8 cellular contexts compared by ENCODE assay signal in the genomic region with DNA sequence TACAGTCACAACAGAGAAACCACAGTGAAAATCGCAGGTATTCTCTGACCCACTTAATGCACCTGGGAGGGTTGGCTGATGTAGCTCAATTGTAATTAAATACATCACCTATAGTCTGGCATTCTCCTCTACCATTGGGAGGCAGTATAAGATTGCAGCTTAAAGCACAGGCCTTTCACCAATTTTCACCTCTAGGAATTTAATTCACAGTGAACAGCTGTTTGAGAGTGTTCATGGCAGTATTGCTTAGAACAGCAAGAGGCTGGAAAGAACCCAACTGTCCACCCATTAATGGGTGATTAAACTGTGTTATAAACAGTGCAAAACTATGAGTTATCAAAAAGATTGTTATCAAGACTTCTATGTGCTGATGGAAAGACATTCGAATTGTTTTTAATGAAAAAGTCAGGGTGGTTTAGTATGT. TPM values are rescaled to one million over a fixed set of nuclear protein-coding genes. Genes with fewer than 3 reads are reported as not detected.
DNase-seq lines count a peak whose midpoint lies in the region; ATAC-seq and TF ChIP-seq lines count a peak whose summit lies in the region.

No MANE protein-coding gene starts in this region.

- no peak for DNase-seq in CD14-positive monocyte (ENCODE audit: low spot score)
- peak; percentile 30 for DNase-seq in GM19238 (ENCODE audit: insufficient read length, low spot score)
- peak; percentile 59 for DNase-seq in NCI-H2196 treated with DMSO at 0.1 percent for 48 hours (lab: John Stamatoyannopoulos, UW; ENCODE audit: unreplicated experiment)
- DNase-seq in glutamatergic neuron, result no peak
- DNase-seq in putamen (ENCODE audit: low spot score), result peak; percentile 53

- H3K4me1 Mint-ChIP-seq in CD14-positive monocyte (peaks cover 46% of the 10 kb centered on the region), glutamatergic neuron (ENCODE audit: low read depth, unreplicated experiment) (peaks cover 3% of the 10 kb centered on the region)
- H3K4me1 Mint-ChIP-seq in activated T-helper 17 cell treated with anti-CD3 and anti-CD28 coated beads, Interleukin-2, amount 50 U/mL, for 72 hours, result peaks cover 17% of the 10 kb centered on the region

- H3K27me3 Mint-ChIP-seq in CD14-positive monocyte (ENCODE audit: low read depth in 3 of 3), result no peaks in the 10 kb centered on the region
- no peaks in the 10 kb centered on the region for H3K27me3 Mint-ChIP-seq in activated T-helper 17 cell treated with anti-CD3 and anti-CD28 coated beads, Interleukin-2, amount 50 U/mL, for 72 hours
- no peaks in the 10 kb centered on the region for H3K27me3 Mint-ChIP-seq in glutamatergic neuron (ENCODE audit: unreplicated experiment)

- peak overlapping the region; percentile 82 to 94 (median 91) for H3K27ac Mint-ChIP-seq in CD14-positive monocyte
- peak overlapping the region; percentile 26 for H3K27ac Mint-ChIP-seq in activated T-helper 17 cell treated with anti-CD3 and anti-CD28 coated beads, Interleukin-2, amount 50 U/mL, for 72 hours
- H3K27ac Mint-ChIP-seq in glutamatergic neuron (ENCODE audit: unreplicated experiment), result peak overlapping the region; percentile 24

- peaks cover 29 to 39% of the 10 kb centered on the region in 2 donors for H3K36me3 Mint-ChIP-seq in CD14-positive monocyte
- H3K36me3 Mint-ChIP-seq in activated T-helper 17 cell treated with anti-CD3 and anti-CD28 coated beads, Interleukin-2, amount 50 U/mL, for 72 hours (ENCODE audit: low read depth), result peaks cover 74% of the 10 kb centered on the region
- no peaks in the 10 kb centered on the region for H3K36me3 Mint-ChIP-seq in glutamatergic neuron (ENCODE audit: unreplicated experiment)

- TF ChIP-seq CTCF in CD14-positive monocyte (IDR thresholded peaks at IDR 0.05) (peak; percentile 15), glutamatergic neuron (IDR thresholded peaks at IDR 0.05; ENCODE audit: partially characterized antibody, unreplicated experiment) (no peak)

- intact Hi-C loops in CD14-positive monocyte (cut with micrococcal nuclease), result loop anchor here (5.0 to 10.0 kb wide), 5 partner anchors 53 to 783 kb away; partner anchors contain the start of genes ACSS2 (in 1 of the 2), ITCH (in 1 of the 2), MMP24OS (in 1 of the 2) and TRPC4AP (in 1 of the 2)

- peak; percentile 15 for ATAC-seq in activated T-helper 17 cell treated with anti-CD3 and anti-CD28 coated beads, Interleukin-2, amount 50 U/mL, for 72 hours (replicated peaks)
- ATAC-seq in GM21529 (IDR thresholded peaks at IDR 0.05; ENCODE audit: unreplicated experiment) (no peak), HG03135 (IDR thresholded peaks at IDR 0.05; ENCODE audit: unreplicated experiment) (no peak)

- H3K9me3 Mint-ChIP-seq in CD14-positive monocyte, result no peaks in the 10 kb centered on the region
- no peaks in the 10 kb centered on the region for H3K9me3 Mint-ChIP-seq in activated T-helper 17 cell treated with anti-CD3 and anti-CD28 coated beads, Interleukin-2, amount 50 U/mL, for 72 hours
- H3K9me3 Mint-ChIP-seq in glutamatergic neuron (ENCODE audit: unreplicated experiment), result no peaks in the 10 kb centered on the region

- no peak overlapping the region for H3K4me3 Mint-ChIP-seq in CD14-positive monocyte
- peak overlapping the region; percentile 51 for H3K4me3 Mint-ChIP-seq in activated T-helper 17 cell treated with anti-CD3 and anti-CD28 coated beads, Interleukin-2, amount 50 U/mL, for 72 hours
- H3K4me3 Mint-ChIP-seq in glutamatergic neuron (ENCODE audit: unreplicated experiment), result no peak overlapping the region

RNA-seq across cellular contexts. Expression of gene EDEM2, which starts 2.0 kb away (rescaled TPM):
- 10 to 100 TPM; 75.6 to 86.1 TPM for polyA plus RNA-seq in CD14-positive monocyte
- total RNA-seq in activated T-helper 17 cell treated with anti-CD3 and anti-CD28 coated beads, Interleukin-2, amount 50 U/mL, for 72 hours, result 10 to 100 TPM; 19.2 to 22.9 TPM
- 10.8 TPM for total RNA-seq in glutamatergic neuron (ENCODE audit: unreplicated experiment)

RNA-seq across cellular contexts. Expression of gene PROCR, which starts 26.7 kb away (rescaled TPM):
- under 1 TPM; 0.43 to 0.90 TPM for polyA plus RNA-seq in CD14-positive monocyte
- total RNA-seq in activated T-helper 17 cell treated with anti-CD3 and anti-CD28 coated beads, Interleukin-2, amount 50 U/mL, for 72 hours, result 1 to 10 TPM; 1.8 to 2.5 TPM
- 0.32 TPM for total RNA-seq in glutamatergic neuron (ENCODE audit: unreplicated experiment)

RNA-seq across cellular contexts. Expression of gene TRPC4AP, which starts 52.5 kb away (rescaled TPM):
- polyA plus RNA-seq in CD14-positive monocyte, result 10 to 100 TPM; 80.8 to 88.6 TPM
- total RNA-seq in activated T-helper 17 cell treated with anti-CD3 and anti-CD28 coated beads, Interleukin-2, amount 50 U/mL, for 72 hours, result 10 to 100 TPM; 34.1 to 54.3 TPM
- 67.5 TPM for total RNA-seq in glutamatergic neuron (ENCODE audit: unreplicated experiment)

Comparison
In these comparisons a context has a peak if more than half of its experiments do, and no peak if none do; other contexts are left out.
1. DNase-seq: peak in GM19238 (single experiment), NCI-H2196 treated with DMSO at 0.1 percent for 48 hours (single experiment) and putamen (single experiment); none in CD14-positive monocyte (single experiment) and glutamatergic neuron (single experiment).
2. H3K27ac Mint-ChIP-seq: peak in every context shown above with its lines; median percentile 91 in CD14-positive monocyte; 26 in activated T-helper 17 cell treated with anti-CD3 and anti-CD28 coated beads, Interleukin-2, amount 50 U/mL, for 72 hours; 24 in glutamatergic neuron.